ENCODE assay signal across 27 cellular contexts in the genomic region with DNA sequence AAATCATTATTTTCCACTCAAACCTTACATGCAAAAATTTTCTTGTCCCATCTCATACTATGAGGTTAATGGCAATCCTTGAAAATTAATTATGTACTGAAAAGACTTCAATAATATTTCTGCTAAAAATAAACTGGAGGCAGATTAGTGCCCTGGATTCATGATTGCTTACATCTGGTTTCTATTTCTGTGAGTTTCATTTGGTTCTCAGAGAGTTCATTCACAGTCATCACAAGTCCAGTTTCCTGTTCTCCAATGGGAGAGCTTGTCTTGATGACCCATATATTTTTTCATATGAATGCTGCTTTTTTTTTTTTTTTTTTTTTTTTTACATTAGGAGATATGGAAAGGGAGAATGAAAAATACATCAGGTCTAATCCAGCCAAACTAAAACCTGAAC. TPM values are rescaled to one million over a fixed set of nuclear protein-coding genes. Genes with fewer than 3 reads are reported as not detected.
DNase-seq lines count a peak whose midpoint lies in the region; ATAC-seq, FAIRE-seq and TF ChIP-seq lines count a peak whose summit lies in the region.
"Had no signal": no experiment of that assay in that cellular context is flagged by ENCODE, and none has a peak within 500 bp of the region (broad histone marks: within the 10 kb centered on the region; RNA-seq: fewer than 3 reads in every experiment).

No MANE protein-coding gene starts in this region.

- no peak overlapping the region for H4K91ac ChIP-seq in IMR-90 (ENCODE audit: insufficient read depth, low read depth, low read length)

- H3K9me1 ChIP-seq in IMR-90 (ENCODE audit: insufficient read depth, low read length): no peaks in the 10 kb centered on the region; the same call in 1 of the 2 replicates

- H3K4me2 ChIP-seq in IMR-90 (ENCODE audit: low read depth, low read length): no peak overlapping the region
- H3K4me2 ChIP-seq: BLaER1 treated with 17β-estradiol and CSF1 and Interleukin-3, amounts not matched to agents 10 nM and 100 nM had no signal

- TF ChIP-seq CTCF in IMR-90 (conservative IDR thresholded peaks at IDR 0.05; ENCODE audit: low read depth, low read length) (no peak), fibroblast of mammary gland (conservative IDR thresholded peaks at IDR 0.05; ENCODE audit: control insufficient read depth, insufficient read depth, low read depth, low read length) (no peak)

- BruUV-seq in IMR-90 (replicated peaks; lab: Mats Ljungman, UMichigan): no TSS peak

- H2BK120ac ChIP-seq in IMR-90 (ENCODE audit: low read depth, low read length): no peak overlapping the region

- DNase-seq in AG08396 (ENCODE audit: low spot score) (peak; percentile 18), IMR-90 (peak; percentile 48), SK-MEL-5 (ENCODE audit: low read depth, low spot score) (peak; percentile 8), fibroblast of mammary gland (ENCODE audit: low read depth) (peak; percentile 62), GM12892 (ENCODE audit: insufficient read length) (no peak), Right ventricle myocardium inferior (ENCODE audit: missing footprints) (no peak), LoVo (ENCODE audit: low spot score) (no peak)
- DNase-seq in activated CD4-positive, alpha-beta T cell treated with anti-CD3 and anti-CD28 coated beads for 48 hours: no peak
- DNase-seq: 8988T; ACHN; AML-193; CD4-positive, alpha-beta T cell; DMS79; GF-D8; Karpas-422; MV-4-11; NCI-H1105 treated with DMSO at 0.1 percent for 48 hours; NCI-H146; NCI-H2029; NCI-H446 treated with DMSO at 0.1 percent for 48 hours; NCI-H526 treated with DMSO at 0.1 percent for 48 hours; SJCRH30; T-helper 1 cell had no signal

- no peak overlapping the region for H2AK9ac ChIP-seq in IMR-90 (replicated peaks; ENCODE audit: low read depth, low read length, poor library complexity)

- no peak overlapping the region for H3K56ac ChIP-seq in IMR-90 (ENCODE audit: extremely low read depth, insufficient read depth, low read length)

- H3K4me1 ChIP-seq in IMR-90 (ENCODE audit: control insufficient read depth, insufficient read depth, low read length): no peaks in the 10 kb centered on the region; the same call in 1 of the 2 replicates
- H3K4me1 ChIP-seq: BLaER1 treated with 17β-estradiol and CSF1 and Interleukin-3, amounts not matched to agents 10 nM and 100 nM had no signal

- no peak for TF ChIP-seq POLR2A in IMR-90 (IDR thresholded peaks at IDR 0.05; ENCODE audit: low read depth, low read length)
- no peak for TF ChIP-seq POLR2A in GM12892 (IDR thresholded peaks at IDR 0.05; ENCODE audit: low read depth, low read length)

- POLR2A ChIA-PET in IMR-90 (lab: Charles Lee; ENCODE audit: unreplicated experiment): no interaction called here

- no peak overlapping the region for H3K4me3 ChIP-seq in IMR-90 (ENCODE audit: insufficient read depth, low read depth, low read length)
- H3K4me3 ChIP-seq in fibroblast of mammary gland (ENCODE audit: control insufficient read depth, low read depth, low read length): no peak overlapping the region
- H3K4me3 ChIP-seq: BLaER1 treated with 17β-estradiol and CSF1 and Interleukin-3, amounts not matched to agents 10 nM and 100 nM; SJCRH30 had no signal

- no peak overlapping the region for H4K8ac ChIP-seq in IMR-90 (ENCODE audit: low read depth in 2 of 2, low read length in 2 of 2)

- no peak for FAIRE-seq in GM12892 (lab: Jason Lieb, UNC)
- FAIRE-seq: H54 had no signal

- no peak overlapping the region for H2BK15ac ChIP-seq in IMR-90 (ENCODE audit: low read depth, low read length)

- H3K18ac ChIP-seq in IMR-90 (ENCODE audit: low read depth, low read length): no peak overlapping the region

- in situ Hi-C loops in IMR-90 (cut with MboI; ENCODE audit: low sequenced_read_pairs) (no loop called here), SK-MEL-5 (cut with HindIII; ENCODE audit: low pct_unique_long_range_greater_than_20kb, low sequenced_read_pairs) (no loop called here)

- no peak overlapping the region for H3K23ac ChIP-seq in IMR-90 (ENCODE audit: low read depth, low read length)

- H3K4ac ChIP-seq in IMR-90 (ENCODE audit: low read depth, low read length): no peak overlapping the region

- H3K79me1 ChIP-seq in IMR-90 (ENCODE audit: low read depth in 1 of 2, low read length in 2 of 2): no peaks in the 10 kb centered on the region

- dilution Hi-C loops in IMR-90 (cut with HindIII; ENCODE audit: low sequenced_read_pairs, unreplicated experiment): no loop called here

- TF ChIP-seq RAD21 in IMR-90 (IDR thresholded peaks at IDR 0.05; ENCODE audit: low read length): no peak

- ATAC-seq in IMR-90 (ENCODE audit: low read depth): no peak
- no peak for ATAC-seq in Right ventricle myocardium inferior
- ATAC-seq: Panc1 had no signal

- H3K9ac ChIP-seq in IMR-90 (ENCODE audit: low read depth, low read length): no peak overlapping the region
- H3K9ac ChIP-seq: BLaER1 treated with 17β-estradiol and CSF1 and Interleukin-3, amounts not matched to agents 10 nM and 100 nM had no signal

- H3K9me3 ChIP-seq in IMR-90 (ENCODE audit: control insufficient read depth, insufficient read depth, low read length): no peaks in the 10 kb centered on the region

- CTCF ChIA-PET in IMR-90 (lab: Yijun Ruan, JAX): no interaction called here

- H4K5ac ChIP-seq in IMR-90 (ENCODE audit: low read depth, low read length): no peak overlapping the region

- H3K27me3 ChIP-seq in IMR-90 (ENCODE audit: control insufficient read depth, insufficient read depth, low read length): peaks cover 3% of the 10 kb centered on the region; the same call in 1 of the 2 replicates
- H3K27me3 ChIP-seq: SJCRH30 had no signal

- H2BK20ac ChIP-seq in IMR-90 (ENCODE audit: low read depth, low read length): no peak overlapping the region

- no peak overlapping the region for H3K14ac ChIP-seq in IMR-90 (replicated peaks; ENCODE audit: low read depth, low read length)

- H3K27ac ChIP-seq in IMR-90 (ENCODE audit: insufficient read depth, low read length): no peak overlapping the region
- H3K27ac ChIP-seq: BLaER1 treated with 17β-estradiol and CSF1 and Interleukin-3, amounts not matched to agents 10 nM and 100 nM; HL-60; SJCRH30 had no signal

- intact Hi-C loops in IMR-90 (cut with micrococcal nuclease): no loop called here
- intact Hi-C loops in Right ventricle myocardium inferior (cut with DNase I): no loop called here

- no peak overlapping the region for H2BK5ac ChIP-seq in IMR-90 (ENCODE audit: low read depth, low read length, poor library complexity, severe bottlenecking)

- H3K36me3 ChIP-seq in IMR-90 (ENCODE audit: control insufficient read depth, insufficient read depth, low read length): no peaks in the 10 kb centered on the region
- H3K36me3 ChIP-seq: BLaER1 treated with 17β-estradiol and CSF1 and Interleukin-3, amounts not matched to agents 10 nM and 100 nM; SJCRH30 had no signal

- no peak overlapping the region for H2AK5ac ChIP-seq in IMR-90 (ENCODE audit: low read depth, low read length)

- H2AFZ ChIP-seq in IMR-90 (replicated peaks; ENCODE audit: low read length, poor library complexity): no peak overlapping the region

- H4K20me1 ChIP-seq in IMR-90 (ENCODE audit: insufficient read depth, low read length): no peaks in the 10 kb centered on the region
- H4K20me1 ChIP-seq: BLaER1 treated with 17β-estradiol and CSF1 and Interleukin-3, amounts not matched to agents 10 nM and 100 nM had no signal

TF ChIP-seq in IMR-90, 13 proteins besides CTCF, POLR2A, EP300 and RAD21:
- TF ChIP-seq USF2 (IDR thresholded peaks at IDR 0.05; ENCODE audit: low read depth, low read length) (no peak), BHLHE40 (IDR thresholded peaks at IDR 0.05; ENCODE audit: low read depth, low read length) (no peak), RFX5 (IDR thresholded peaks at IDR 0.05; ENCODE audit: low read depth, low read length) (no peak), SMC3 (IDR thresholded peaks at IDR 0.05; ENCODE audit: low read depth, low read length) (no peak)

RNA-seq across cellular contexts. Expression of gene PTHLH, which starts 6.6 kb away (rescaled TPM):
- total RNA-seq in IMR-90 (2012; rRNA removed) (0.36 and 0.83 TPM in 2 replicates), Right ventricle myocardium inferior (not detected)
- 1.3 and 1.6 TPM in 2 replicates for polyA plus RNA-seq in IMR-90 (2012; rRNA removed)
- 1.0 and 2.0 TPM in 2 replicates for polyA plus RNA-seq in IMR-90 (2012; cell fraction: cytosol; rRNA removed)
- 1.7 and 3.0 TPM in 2 replicates for polyA plus RNA-seq in IMR-90 (2012; cell fraction: nucleus; rRNA removed; ENCODE audit: low replicate concordance)
- total RNA-seq in SK-MEL-5 (2014; rRNA removed; shearing (Covaris generic)): 0.16 and 0.37 TPM in 2 replicates
- 0.60 and 1.1 TPM in 2 replicates for polyA plus RNA-seq in SK-MEL-5 (2015; cell fraction: cytosol; rRNA removed)
- polyA plus RNA-seq in SK-MEL-5 (2015; cell fraction: nucleus; rRNA removed): 3.4 TPM in 1 of 2 replicates, not detected in the other
- polyA plus RNA-seq in GM12892 (2012; ENCODE audit: missing spikeins): not detected
- total RNA-seq: CD4-positive, alpha-beta T cell had no signal

Comparison
In these comparisons a context has a peak if more than half of its experiments do, and no peak if none do; other contexts are left out.
1. DNase-seq: peak in AG08396 (single experiment), IMR-90 (single experiment), SK-MEL-5 (single experiment) and fibroblast of mammary gland (single experiment); none in activated CD4-positive, alpha-beta T cell treated with anti-CD3 and anti-CD28 coated beads for 48 hours (single experiment), GM12892 (single experiment), Right ventricle myocardium inferior (single experiment) and LoVo (single experiment).